Comparison of ENCODE assay signal across 8 cellular contexts in the genomic region with DNA sequence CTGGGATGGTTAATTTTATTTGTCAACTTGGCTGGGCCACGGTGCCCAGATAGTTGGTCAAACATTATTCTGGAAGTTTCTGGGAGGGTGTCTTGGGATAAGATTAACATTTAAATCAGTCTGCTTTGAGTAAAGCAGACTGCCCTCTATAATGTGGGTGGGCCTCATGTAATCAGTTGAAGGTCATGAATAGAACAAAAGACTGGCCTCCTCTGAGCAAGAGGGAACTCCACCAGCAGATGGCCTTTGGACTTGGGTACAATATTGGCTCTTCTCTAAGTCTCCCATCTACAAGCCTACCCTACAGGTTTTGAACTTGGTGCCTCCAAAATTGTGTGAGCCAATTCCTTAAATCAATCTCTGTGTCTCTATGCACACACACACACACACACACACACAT.
"Had no signal": no experiment of that assay in that cellular context is flagged by ENCODE, and none has a peak within 500 bp of the region (broad histone marks: within the 10 kb centered on the region; RNA-seq: fewer than 3 reads in every experiment).

No MANE protein-coding gene starts in this region.

- DNase-seq: GDM1, GF-D8 had no signal

- ATAC-seq: GM12878 had no signal

- FAIRE-seq: G401.6, GM12878, GM12891, GM12892, GM18507, GM19239 had no signal

- H3K4me3 ChIP-seq: GM12878 had no signal
